In genomic region chr18:76499596-76500340, GRCh38 we compare ENCODE assay signal across 1 cellular context.
TF ChIP-seq lines count a peak whose summit lies in the region.

No MANE protein-coding gene starts in this region.

TF ChIP-seq in WTC11, 78 proteins besides CTCF, POLR2A, EP300 and RAD21 (continued from another document):
- no peak for TF ChIP-seq ZNF512 (CRISPR knock-in tag; IDR thresholded peaks at IDR 0.05; ENCODE audit: borderline replicate concordance)
- TF ChIP-seq ZMAT4 (CRISPR knock-in tag; IDR thresholded peaks at IDR 0.05): no peak
TF ChIP-seq in WTC11: peak in this region for 0.
